Comparison of ENCODE assay signal across 8 cellular contexts in the genomic region with DNA sequence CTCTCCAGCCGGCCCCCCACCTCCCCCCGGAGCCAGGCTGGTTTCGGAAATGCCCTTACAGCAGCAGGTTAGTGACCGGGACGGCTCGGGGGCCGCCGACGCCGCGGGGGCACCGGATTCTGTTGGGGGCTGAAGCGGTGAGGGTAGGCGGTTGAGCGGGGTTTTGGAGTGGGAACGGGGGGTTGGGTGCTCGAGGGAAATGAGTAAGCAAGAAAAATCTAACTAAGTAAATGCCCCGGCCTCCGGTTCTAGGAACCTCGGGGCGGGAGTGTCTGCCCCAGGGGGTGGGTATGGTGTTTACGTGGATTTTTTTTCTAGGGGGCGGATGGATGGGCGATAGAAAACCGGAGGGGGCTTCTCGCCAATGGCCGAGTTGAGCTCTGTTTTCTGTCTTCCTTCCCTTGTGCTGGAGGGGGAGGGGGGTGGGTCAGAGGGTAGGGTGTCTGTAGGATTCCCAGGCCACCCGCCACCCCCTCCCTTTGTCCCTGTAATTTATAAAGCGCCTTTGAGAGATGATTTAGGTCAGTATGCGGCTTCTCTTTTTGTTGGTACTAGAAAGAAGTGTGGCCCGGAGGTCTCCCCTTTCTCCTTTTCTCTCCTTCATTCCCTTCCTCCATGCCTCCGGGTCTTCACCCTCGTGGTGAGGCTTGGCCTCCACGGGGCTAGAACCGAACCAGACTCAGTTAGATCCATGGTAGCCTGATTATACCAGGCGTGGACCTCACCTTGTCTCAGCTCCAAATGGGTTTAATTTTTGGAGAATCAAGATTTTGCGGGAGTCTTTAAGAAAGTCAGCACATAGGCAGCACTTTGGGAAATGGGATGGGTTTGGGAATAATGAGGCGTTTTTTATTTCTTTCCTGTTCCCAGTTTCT. TPM values are rescaled to one million over a fixed set of nuclear protein-coding genes. Genes with fewer than 3 reads are reported as not detected.
DNase-seq lines count a peak whose midpoint lies in the region; ATAC-seq and TF ChIP-seq lines count a peak whose summit lies in the region.

No MANE protein-coding gene starts in this region.

- H2BK5ac ChIP-seq in neuronal stem cell (ENCODE audit: low read length), result peak overlapping the region; percentile 82

- H2AK5ac ChIP-seq in neuronal stem cell (ENCODE audit: low read depth, low read length), result peak overlapping the region; percentile 75

- H3K4me2 ChIP-seq in OCI-LY3 (ENCODE audit: low read length) (peak overlapping the region; percentile 86), neuronal stem cell (ENCODE audit: insufficient read depth, low read length, poor library complexity, severe bottlenecking) (peak overlapping the region; percentile 77)

- H3K9me3 ChIP-seq in OCI-LY3 (ENCODE audit: insufficient read depth, low read length) (no peaks in the 10 kb centered on the region), esophagus squamous epithelium (no peaks in the 10 kb centered on the region), neuronal stem cell (replicated peaks in 1 of 2; ENCODE audit: control insufficient read depth in 2 of 2, insufficient read depth in 1 of 2, low read depth in 1 of 2, low read length in 2 of 2) (no peaks in the 10 kb centered on the region), thymus (ENCODE audit: control insufficient read depth) (no peaks in the 10 kb centered on the region)

- peaks cover 35% of the 10 kb centered on the region for H4K20me1 ChIP-seq in OCI-LY3 (ENCODE audit: insufficient read depth, low read length)

- 2% methylated on average over 21 to 22 of the region's 38 CpGs for WGBS in esophagus squamous epithelium, 2 donors
- whole genome bisulfite sequencing in neuronal stem cell (ENCODE audit: extremely low coverage in 2 of 2, insufficient read length in 2 of 2, insufficient replicate concordance in 1 of 2), 2 donors, result no CpG with 5 or more reads among the region's 38 CpGs
- 1% methylated on average over 38 of the region's 38 CpGs for WGBS in thymus

- H3K9ac ChIP-seq in OCI-LY3 (ENCODE audit: low read length), result peak overlapping the region; percentile 95
- peak overlapping the region; percentile 86 for H3K9ac ChIP-seq in neuronal stem cell (ENCODE audit: low read depth, low read length, poor library complexity)

- H3K4ac ChIP-seq in neuronal stem cell (ENCODE audit: low read length), result no peak overlapping the region

- intact Hi-C loops in esophagus squamous epithelium (cut with DNase I), result loop anchor here (5.0 kb wide), 1 partner anchor 128 kb away; the partner anchor contains the start of gene CDKAL1

- H3K4me1 ChIP-seq in OCI-LY3 (ENCODE audit: low read length), result peaks cover 28% of the 10 kb centered on the region
- peaks cover 0 to 32% (median 0%) of the 10 kb centered on the region in 3 donors for H3K4me1 ChIP-seq in esophagus squamous epithelium
- peaks cover 0 to 1% of the 10 kb centered on the region in 2 donors for H3K4me1 ChIP-seq in neuronal stem cell (ENCODE audit: control insufficient read depth in 2 of 2, insufficient read depth in 1 of 2, low read depth in 1 of 2, low read length in 2 of 2)
- peaks cover 28% of the 10 kb centered on the region for H3K4me1 ChIP-seq in thymus (ENCODE audit: control insufficient read depth, insufficient read depth, low read length)

- H2BK15ac ChIP-seq in neuronal stem cell (ENCODE audit: low read length), result no peak overlapping the region

- H3K4me3 ChIP-seq in GM06990 (replicated peaks; ENCODE audit: low read depth, low read length) (peak overlapping the region; percentile 79), OCI-LY3 (ENCODE audit: low read length) (peak overlapping the region; percentile 92), esophagus squamous epithelium (peak overlapping the region; percentile 71 to 93 (median 86)), neuronal stem cell (ENCODE audit: low read length in 2 of 2) (peak overlapping the region; percentile 65 to 86), thymus (ENCODE audit: low read length) (peak overlapping the region; percentile 88)

- DNase-seq in GM06990 (ENCODE audit: extremely low read depth, insufficient read length) (no peak), esophagus squamous epithelium (lab: John Stamatoyannopoulos, UW) (no peak), neuronal stem cell (ENCODE audit: low spot score) (peak; percentile 56), GM10266 (ENCODE audit: extremely low spot score) (no peak)
- peak; percentile 73 for DNase-seq in activated T-cell treated with anti-CD3 and anti-CD28 coated beads, Interleukin-2, amount 50 U/mL, for 1 hour

- H3K27ac ChIP-seq in OCI-LY3 (ENCODE audit: low read length) (peak overlapping the region; percentile 94), esophagus squamous epithelium (peak overlapping the region; percentile 93 to 95 (median 94)), neuronal stem cell (replicated peaks; ENCODE audit: low read length) (peak overlapping the region; percentile 90), thymus (ENCODE audit: low read depth) (peak overlapping the region; percentile 92)

- H3K14ac ChIP-seq in neuronal stem cell (ENCODE audit: low read length), result no peak overlapping the region

- TF ChIP-seq CTCF in GM06990 (IDR thresholded peaks at IDR 0.05; ENCODE audit: insufficient read depth, low read length, poor library complexity, severe bottlenecking) (no peak), OCI-LY3 (IDR thresholded peaks at IDR 0.05; ENCODE audit: low read depth, low read length) (no peak), esophagus squamous epithelium (IDR thresholded peaks at IDR 0.05) (no peak), GM10266 (IDR thresholded peaks at IDR 0.05; ENCODE audit: control insufficient read depth, insufficient read depth, low read depth, missing control alignments) (no peak)

- peaks cover 2% of the 10 kb centered on the region for H3K79me1 ChIP-seq in neuronal stem cell (ENCODE audit: low read depth, low read length)

- peak overlapping the region; percentile 25 for H2BK12ac ChIP-seq in neuronal stem cell (ENCODE audit: low read length)

- peak; percentile 0 for ATAC-seq in HG03095 (IDR thresholded peaks at IDR 0.05; ENCODE audit: unreplicated experiment)

- no peaks in the 10 kb centered on the region for H3K36me3 ChIP-seq in GM06990 (ENCODE audit: control insufficient read depth, insufficient read depth, low read length)
- peaks cover 22% of the 10 kb centered on the region for H3K36me3 ChIP-seq in OCI-LY3 (replicated peaks; ENCODE audit: low read depth, low read length)
- peaks cover 0 to 8% (median 0%) of the 10 kb centered on the region in 3 donors for H3K36me3 ChIP-seq in esophagus squamous epithelium
- peaks cover 0 to 43% of the 10 kb centered on the region in 2 donors for H3K36me3 ChIP-seq in neuronal stem cell (replicated peaks in 1 of 2; ENCODE audit: control insufficient read depth in 2 of 2, insufficient read depth in 2 of 2, low read length in 2 of 2)
- H3K36me3 ChIP-seq in thymus (ENCODE audit: control insufficient read depth, insufficient read depth), result no peaks in the 10 kb centered on the region

- no peak overlapping the region for H2AFZ ChIP-seq in OCI-LY3 (ENCODE audit: low read depth, low read length)
- peak overlapping the region; percentile 89 for H2AFZ ChIP-seq in neuronal stem cell (ENCODE audit: low read length)

- H3K79me2 ChIP-seq in OCI-LY3 (ENCODE audit: low read length), result peaks cover 61% of the 10 kb centered on the region

- TF ChIP-seq POLR2A in esophagus squamous epithelium (IDR thresholded peaks at IDR 0.05), result no peak

- no peak overlapping the region for H2BK120ac ChIP-seq in neuronal stem cell (ENCODE audit: low read depth, low read length)

- H4K91ac ChIP-seq in neuronal stem cell (ENCODE audit: low read depth, low read length, poor library complexity), result no peak overlapping the region

- H4K8ac ChIP-seq in neuronal stem cell (ENCODE audit: low read depth, low read length), result no peak overlapping the region

- H3K18ac ChIP-seq in neuronal stem cell (ENCODE audit: low read length), result peak overlapping the region; percentile 98

- H3K23ac ChIP-seq in neuronal stem cell (ENCODE audit: low read depth, low read length, poor library complexity), result peak overlapping the region; percentile 83

- H3K27me3 ChIP-seq in GM06990 (replicated peaks; ENCODE audit: control insufficient read depth, insufficient read depth, low read length), result no peaks in the 10 kb centered on the region
- no peaks in the 10 kb centered on the region for H3K27me3 ChIP-seq in OCI-LY3 (ENCODE audit: low read depth, low read length)
- no peaks in the 10 kb centered on the region for H3K27me3 ChIP-seq in esophagus squamous epithelium
- H3K27me3 ChIP-seq in neuronal stem cell (ENCODE audit: control insufficient read depth in 3 of 3, insufficient read depth in 3 of 3, low read depth in 1 of 3, low read length in 3 of 3), result no peaks in the 10 kb centered on the region
- no peaks in the 10 kb centered on the region for H3K27me3 ChIP-seq in thymus (ENCODE audit: control insufficient read depth, insufficient read depth)

RNA-seq across cellular contexts. Expression of gene E2F3, which starts 2.3 kb away (rescaled TPM):
- 1 to 10 TPM; 5.4 to 7.1 (median 6.1) TPM for total RNA-seq in esophagus squamous epithelium
- 22.6 TPM for polyA plus RNA-seq in neuronal stem cell (2013, experiment 1 of 2)
- polyA plus RNA-seq in neuronal stem cell (2013, experiment 2 of 2), result 23.2 TPM
- polyA plus RNA-seq in thymus, result 8.6 TPM

Comparison
In these comparisons a context has a peak if more than half of its experiments do, and no peak if none do; other contexts are left out.
1. DNase-seq: peak in activated T-cell treated with anti-CD3 and anti-CD28 coated beads, Interleukin-2, amount 50 U/mL, for 1 hour (single experiment) and neuronal stem cell (single experiment); none in GM06990 (single experiment), esophagus squamous epithelium (single experiment) and GM10266 (single experiment).
2. Peak in every context shown above with its lines, with median percentiles within 50 percentile points of each other: H3K4me3 ChIP-seq and H3K27ac ChIP-seq.